ENCODE assay signal across 8 cellular contexts in genomic region chr6:12013368-12013617, GRCh38. TPM values are rescaled to one million over a fixed set of nuclear protein-coding genes. Genes with fewer than 3 reads are reported as not detected.
DNase-seq lines count a peak whose midpoint lies in the region; ATAC-seq, FAIRE-seq and TF ChIP-seq lines count a peak whose summit lies in the region.

No MANE protein-coding gene starts in this region.

- H3K4me3 Mint-ChIP-seq in CD14-positive monocyte (peak overlapping the region; percentile 96 to 99), neural crest cell (peak overlapping the region; percentile 93)

- no peaks in the 10 kb centered on the region for H3K27me3 ChIP-seq in effector memory CD4-positive, alpha-beta T cell (replicated peaks; ENCODE audit: control insufficient read depth, insufficient read depth, low read length, poor library complexity, severe bottlenecking)

- TF ChIP-seq CTCF in CD14-positive monocyte (IDR thresholded peaks at IDR 0.05) (no peak), neural crest cell (conservative IDR thresholded peaks at IDR 0.05) (no peak)

- DNase-seq in CD14-positive monocyte (ENCODE audit: low spot score) (no peak), NCI-H128 (lab: John Stamatoyannopoulos, UW; ENCODE audit: unreplicated experiment) (peak; percentile 41), neural crest cell (ENCODE audit: low read depth, low spot score) (no peak), CD1c-positive myeloid dendritic cell (ENCODE audit: extremely low spot score) (no peak), RCC 7860 (ENCODE audit: low spot score) (no peak), activated gamma-delta T cell (lab: John Stamatoyannopoulos, UW) (no peak)
- no peak for DNase-seq in effector memory CD4-positive, alpha-beta T cell

- H3K4me1 Mint-ChIP-seq in CD14-positive monocyte, result peaks cover 31% of the 10 kb centered on the region
- H3K4me1 Mint-ChIP-seq in neural crest cell, result peaks cover 48% of the 10 kb centered on the region

- H3K36me3 Mint-ChIP-seq in CD14-positive monocyte, result peaks cover 30 to 33% of the 10 kb centered on the region in 2 donors
- peaks cover 11% of the 10 kb centered on the region for H3K36me3 Mint-ChIP-seq in neural crest cell (ENCODE audit: low read depth)

- H3K4me3 ChIP-seq in effector memory CD4-positive, alpha-beta T cell (ENCODE audit: insufficient read depth, low read depth, low read length, poor library complexity, severe bottlenecking), result peak overlapping the region; percentile 95

- H3K9me3 ChIP-seq in effector memory CD4-positive, alpha-beta T cell (ENCODE audit: control insufficient read depth, low read length), result no peaks in the 10 kb centered on the region

- H3K27me3 Mint-ChIP-seq in CD14-positive monocyte (ENCODE audit: low read depth in 3 of 3) (peaks cover 2 to 7% (median 5%) of the 10 kb centered on the region in 3 donors), neural crest cell (ENCODE audit: low read depth) (no peaks in the 10 kb centered on the region)

- peaks cover 0 to 17% (median 10%) of the 10 kb centered on the region in 7 donors for H3K9me3 Mint-ChIP-seq in CD14-positive monocyte
- H3K9me3 Mint-ChIP-seq in neural crest cell, result peaks cover 4% of the 10 kb centered on the region

- H3K27ac Mint-ChIP-seq in CD14-positive monocyte (peak overlapping the region; percentile 85 to 97 (median 93)), neural crest cell (ENCODE audit: unreplicated experiment) (peak overlapping the region; percentile 91)

- intact Hi-C loops in CD14-positive monocyte (cut with micrococcal nuclease), result loop anchor here (5.0 kb wide), 1 partner anchor 36 kb away; no protein-coding TSS in a partner anchor

- FAIRE-seq in RCC 7860 (lab: Jason Lieb, UNC), result no peak

- H3K4me1 ChIP-seq in effector memory CD4-positive, alpha-beta T cell (ENCODE audit: control insufficient read depth, insufficient read depth, low read length, poor library complexity, severe bottlenecking), result peaks cover 7% of the 10 kb centered on the region

- ATAC-seq in HG02610 (IDR thresholded peaks at IDR 0.05; ENCODE audit: unreplicated experiment), result no peak

- peaks cover 11% of the 10 kb centered on the region for H3K36me3 ChIP-seq in effector memory CD4-positive, alpha-beta T cell (ENCODE audit: control insufficient read depth, insufficient read depth, low read length)

- H3K27ac ChIP-seq in effector memory CD4-positive, alpha-beta T cell (ENCODE audit: insufficient read depth, low read length, poor library complexity, severe bottlenecking), result peak overlapping the region; percentile 81

RNA-seq across cellular contexts. Expression of gene HIVEP1, which starts 1.2 kb away (rescaled TPM):
- polyA plus RNA-seq in CD14-positive monocyte, result 1 to 10 TPM; 1.7 to 2.7 TPM
- 21.5 and 24.0 TPM in 2 replicates for total RNA-seq in neural crest cell
